In genomic region chr19:39430675-39431593, GRCh38 we compare ENCODE assay signal across 8 cellular contexts. TPM values are rescaled to one million over a fixed set of nuclear protein-coding genes. Genes with fewer than 3 reads are reported as not detected.
DNase-seq lines count a peak whose midpoint lies in the region; TF ChIP-seq lines count a peak whose summit lies in the region.

No MANE protein-coding gene starts in this region.

- TF ChIP-seq EP300 in esophagus muscularis mucosa (IDR thresholded peaks at IDR 0.05), result peak; percentile 52

- no peaks in the 10 kb centered on the region for H3K9me3 ChIP-seq in esophagus muscularis mucosa

- peak overlapping the region in 1 of 4 donors; percentile 12 for H3K4me3 ChIP-seq in esophagus muscularis mucosa

- intact Hi-C loops in esophagus muscularis mucosa (cut with DNase I), result no loop called here

- H3K27me3 ChIP-seq in esophagus muscularis mucosa, result no peaks in the 10 kb centered on the region

- no peak for TF ChIP-seq POLR2A in esophagus muscularis mucosa (IDR thresholded peaks at IDR 0.05; ENCODE audit: low read depth)

- H3K36me3 ChIP-seq in esophagus muscularis mucosa, result peaks cover 28 to 43% (median 37%) of the 10 kb centered on the region in 4 donors

- H3K4me1 ChIP-seq in esophagus muscularis mucosa, result peaks cover 39 to 61% (median 57%) of the 10 kb centered on the region in 4 donors

- no peak for TF ChIP-seq CTCF in esophagus muscularis mucosa (IDR thresholded peaks at IDR 0.05)

- H3K27ac ChIP-seq in esophagus muscularis mucosa (replicated peaks in 1 of 4), result peak overlapping the region; percentile 66 to 88 (median 75)

- 72% methylated on average over 25 of the region's 25 CpGs for WGBS in esophagus muscularis mucosa

- DNase-seq in activated naive CD4-positive, alpha-beta T cell treated with Interleukin-2 at 50 U/mL for 16 hours, result peak; percentile 83
- no peak for DNase-seq in activated naive CD4-positive, alpha-beta T cell (lab: John Stamatoyannopoulos, UW)
- peak; percentile 45 for DNase-seq in NCI-H2029 treated with DMSO at 0.1 percent for 48 hours (lab: John Stamatoyannopoulos, UW)
- peak; percentile 68 for DNase-seq in activated CD4-positive, alpha-beta T cell treated with anti-CD3 and anti-CD28 coated beads, Interleukin-2, amount 50 U/mL, for 1 hour
- no peak for DNase-seq in esophagus muscularis mucosa (ENCODE audit: extremely low spot score)
- peak; percentile 100 for DNase-seq in pulmonary artery endothelial cell (ENCODE audit: low read depth, low spot score)
- DNase-seq in dedifferentiated amniotic fluid mesenchymal stem cell (ENCODE audit: extremely low spot score), result no peak
- no peak for DNase-seq in GDM1 (lab: John Stamatoyannopoulos, UW)

RNA-seq across cellular contexts. Expression of gene RPS16, which starts 4.8 kb away (rescaled TPM):
- total RNA-seq in esophagus muscularis mucosa (1,000 to 10,000 TPM; 1,316 to 2,441 (median 1,971) TPM), pulmonary artery endothelial cell (195 and 372 TPM in 2 replicates)

RNA-seq across cellular contexts. Expression of gene SUPT5H, which starts 14.4 kb away (rescaled TPM):
- total RNA-seq in esophagus muscularis mucosa (100 to 1,000 TPM in 1 of 4 donors, 10 to 100 TPM in 3; 87.6 to 101 (median 91.5) TPM), pulmonary artery endothelial cell (52.4 and 60.3 TPM in 2 replicates)

RNA-seq across cellular contexts. Expression of gene PLEKHG2, which starts 18.5 kb away (rescaled TPM):
- total RNA-seq in esophagus muscularis mucosa (10 to 100 TPM; 16.7 to 38.4 (median 22.2) TPM), pulmonary artery endothelial cell (10.7 and 13.2 TPM in 2 replicates)

RNA-seq across cellular contexts. Expression of gene ZFP36, which starts 24.3 kb away (rescaled TPM):
- total RNA-seq in esophagus muscularis mucosa (100 to 1,000 TPM; 135 to 577 (median 196) TPM), pulmonary artery endothelial cell (0.59 and 1.1 TPM in 2 replicates)

RNA-seq across cellular contexts. Expression of gene MED29, which starts 39.8 kb away (rescaled TPM):
- total RNA-seq in esophagus muscularis mucosa (10 to 100 TPM; 24.9 to 58.0 (median 38.3) TPM), pulmonary artery endothelial cell (14.2 and 20.1 TPM in 2 replicates)

Comparison
In these comparisons a context has a peak if more than half of its experiments do, and no peak if none do; other contexts are left out.
1. DNase-seq: peak in activated naive CD4-positive, alpha-beta T cell treated with Interleukin-2 at 50 U/mL for 16 hours (single experiment), NCI-H2029 treated with DMSO at 0.1 percent for 48 hours (single experiment), activated CD4-positive, alpha-beta T cell treated with anti-CD3 and anti-CD28 coated beads, Interleukin-2, amount 50 U/mL, for 1 hour (single experiment) and pulmonary artery endothelial cell (single experiment); none in activated naive CD4-positive, alpha-beta T cell (0 of 4), esophagus muscularis mucosa (single experiment), dedifferentiated amniotic fluid mesenchymal stem cell (single experiment) and GDM1 (single experiment).